In the genomic region with DNA sequence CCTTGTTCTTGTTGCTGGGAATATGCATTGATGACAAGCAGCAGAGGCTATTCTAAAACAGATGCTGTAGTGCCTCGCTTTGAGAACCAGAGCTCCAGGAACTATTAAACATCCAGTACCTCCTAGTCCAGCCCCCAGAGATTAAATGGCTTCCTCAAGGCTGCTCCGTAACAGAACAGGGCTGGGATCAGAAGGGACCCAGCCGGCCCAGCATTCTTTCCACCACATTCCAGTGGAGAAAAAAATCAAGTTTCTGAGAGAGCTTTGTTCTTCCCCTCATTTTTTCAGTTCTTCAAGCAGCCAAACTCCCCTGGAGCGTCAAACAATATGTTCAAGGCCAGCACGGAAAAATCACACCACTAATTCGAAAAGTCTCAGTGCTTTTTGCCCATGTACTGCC, we compare ENCODE assay signal across 21 cellular contexts. TPM values are rescaled to one million over a fixed set of nuclear protein-coding genes. Genes with fewer than 3 reads are reported as not detected.
A peak's percentile ranks its signal among the peaks of the same experiment; 100 is the strongest.
DNase-seq lines count a peak whose midpoint lies in the region; ATAC-seq and TF ChIP-seq lines count a peak whose summit lies in the region.
"Had no signal": no experiment of that assay in that cellular context is flagged by ENCODE, and none has a peak within 500 bp of the region (broad histone marks: within the 10 kb centered on the region; RNA-seq: fewer than 3 reads in every experiment).

No MANE protein-coding gene starts in this region.

- no peaks in the 10 kb centered on the region for H3K36me3 Mint-ChIP-seq in chondrocyte (ENCODE audit: low read depth)
- H3K36me3 Mint-ChIP-seq: activated naive CD4-positive, alpha-beta T cell treated with anti-CD3 and anti-CD28 coated beads, Interleukin-2, amount 50 U/mL, for 24 hours; natural killer cell treated with Interleukin-12 subunit alpha and Interleukin-12 subunit beta and Interleukin-15 and Interleukin-18, amount 100 ng/mL, for 72 hours had no signal

- no peaks in the 10 kb centered on the region for H4K20me1 ChIP-seq in PC-9 (ENCODE audit: insufficient read depth)

- peak overlapping the region; percentile 14 for H3K27ac Mint-ChIP-seq in chondrocyte (ENCODE audit: unreplicated experiment)
- H3K27ac Mint-ChIP-seq: activated naive CD4-positive, alpha-beta T cell treated with anti-CD3 and anti-CD28 coated beads, Interleukin-2, amount 50 U/mL, for 24 hours; dendritic cell treated with granulocyte-macrophage colony-stimulating factor and Interleukin-4, amounts not matched to agents 40 ng/mL and 50 ng/mL, for 4 days; natural killer cell treated with Interleukin-12 subunit alpha and Interleukin-12 subunit beta and Interleukin-15 and Interleukin-18, amount 100 ng/mL, for 72 hours had no signal

- intact Hi-C loops in PC-9 (cut with micrococcal nuclease; ENCODE audit: unreplicated experiment), result loop anchor here (5.0 to 10.0 kb wide), 3 partner anchors 486 to 1401 kb away; a partner anchor contains a TSS

- no peak overlapping the region for H3K4me3 Mint-ChIP-seq in chondrocyte (ENCODE audit: unreplicated experiment)
- H3K4me3 Mint-ChIP-seq: activated naive CD4-positive, alpha-beta T cell treated with anti-CD3 and anti-CD28 coated beads, Interleukin-2, amount 50 U/mL, for 24 hours; dendritic cell treated with granulocyte-macrophage colony-stimulating factor and Interleukin-4, amounts not matched to agents 40 ng/mL and 50 ng/mL, for 4 days; natural killer cell treated with Interleukin-12 subunit alpha and Interleukin-12 subunit beta and Interleukin-15 and Interleukin-18, amount 100 ng/mL, for 72 hours had no signal

- H3K9me3 ChIP-seq in SJSA1 (replicated peaks) (no peaks in the 10 kb centered on the region), PC-9 (ENCODE audit: insufficient read depth, low read depth) (no peaks in the 10 kb centered on the region)
- H3K9me3 ChIP-seq: prostate gland, spleen had no signal

- peaks cover 20% of the 10 kb centered on the region for H3K4me1 ChIP-seq in SJSA1 (replicated peaks)
- H3K4me1 ChIP-seq in PC-9 (replicated peaks; ENCODE audit: insufficient read depth), result 0 out of 2 replicates have a peak, but pooled peaks cover 4% of the 10 kb centered on the region
- H3K4me1 ChIP-seq: prostate gland, spleen had no signal

- ATAC-seq in HG03039 (IDR thresholded peaks at IDR 0.05; ENCODE audit: unreplicated experiment) (no peak), GM21528 (IDR thresholded peaks at IDR 0.05; ENCODE audit: low FRiP score, unreplicated experiment) (no peak)
- ATAC-seq: natural killer cell treated with Interleukin-12 subunit alpha and Interleukin-12 subunit beta and Interleukin-15 and Interleukin-18, amount 100 ng/mL, for 72 hours had no signal

- POLR2A ChIA-PET in PC-9 (lab: Charles Lee; ENCODE audit: unreplicated experiment), result interaction anchor here (0.5 kb wide), 1 partner anchor 729 kb away, joined by 19 read pairs; no protein-coding TSS in a partner anchor

- CTCF ChIA-PET in PC-9 (lab: Charles Lee), result interaction anchor here (0.6 kb wide), 1 partner anchor 1760 kb away, joined by 4 read pairs; no protein-coding TSS in a partner anchor

- no peaks in the 10 kb centered on the region for H3K79me2 ChIP-seq in PC-9 (ENCODE audit: low read depth)

- H3K27ac ChIP-seq in SJSA1, result 0 out of 2 replicates have a peak overlapping the region, but pooled peaks have one; percentile 7
- H3K27ac ChIP-seq in temporal lobe (ENCODE audit: low read depth, low read length), result peak overlapping the region; percentile 96
- H3K27ac ChIP-seq in PC-9, result no peak overlapping the region
- H3K27ac ChIP-seq: prostate gland, RWPE1, spleen had no signal

- no peak overlapping the region for H2AFZ ChIP-seq in PC-9

- peaks cover 16% of the 10 kb centered on the region for H3K4me1 Mint-ChIP-seq in chondrocyte (ENCODE audit: low read depth)
- H3K4me1 Mint-ChIP-seq: activated naive CD4-positive, alpha-beta T cell treated with anti-CD3 and anti-CD28 coated beads, Interleukin-2, amount 50 U/mL, for 24 hours had no signal

- H3K27me3 ChIP-seq in SJSA1 (replicated peaks), result no peaks in the 10 kb centered on the region
- no peaks in the 10 kb centered on the region for H3K27me3 ChIP-seq in PC-9 (ENCODE audit: insufficient read depth, low read depth)

- TF ChIP-seq CTCF in chondrocyte (IDR thresholded peaks at IDR 0.05) (no peak), PC-9 (conservative IDR thresholded peaks at IDR 0.05) (no peak)

- H3K9me2 ChIP-seq in PC-9 (ENCODE audit: insufficient read depth), result no peaks in the 10 kb centered on the region

- no TSS peak for BruUV-seq in PC-9 (replicated peaks; lab: Mats Ljungman, UMichigan)

- DNase-seq in SJSA1 (ENCODE audit: low read depth in 1 of 2, low spot score in 2 of 2) (peak in 1 of 2 experiments; percentile 32), chondrocyte (ENCODE audit: low spot score) (no peak), left kidney (ENCODE audit: low read depth, low spot score) (peak; percentile 19), PC-9 (no peak)
- DNase-seq in activated CD8-positive, alpha-beta memory T cell treated with anti-CD3 and anti-CD28 coated beads for 24 hours, result no peak
- DNase-seq: activated CD4-positive, alpha-beta T cell treated with anti-CD3 and anti-CD28 coated beads for 1 hour; EL; kidney; mesendoderm; NCI-H510A treated with DMSO at 0.1 percent for 48 hours; spleen; stimulated activated CD4-positive, alpha-beta T cell treated with anti-CD3 and anti-CD28 coated beads, Interleukin-4, amount 100 ng/mL, for 24 hours had no signal

- H3F3A ChIP-seq in PC-9 (ENCODE audit: insufficient read depth, low read depth), result 0 out of 2 replicates have a peak, but pooled peaks cover 4% of the 10 kb centered on the region

- H3K36me3 ChIP-seq in SJSA1 (no peaks in the 10 kb centered on the region), PC-9 (ENCODE audit: low read depth) (no peaks in the 10 kb centered on the region)
- H3K36me3 ChIP-seq: prostate gland, spleen had no signal

- no peak overlapping the region for H3K4me2 ChIP-seq in PC-9

- no peak overlapping the region for H3K4me3 ChIP-seq in SJSA1
- H3K4me3 ChIP-seq in PC-9, result no peak overlapping the region
- H3K4me3 ChIP-seq: prostate gland, spleen had no signal

- H3K9me3 Mint-ChIP-seq in chondrocyte (ENCODE audit: low read depth), result no peaks in the 10 kb centered on the region
- H3K9me3 Mint-ChIP-seq: dendritic cell treated with granulocyte-macrophage colony-stimulating factor and Interleukin-4, amounts not matched to agents 40 ng/mL and 50 ng/mL, for 4 days; natural killer cell treated with Interleukin-12 subunit alpha and Interleukin-12 subunit beta and Interleukin-15 and Interleukin-18, amount 100 ng/mL, for 72 hours had no signal

- H3K27me3 Mint-ChIP-seq in chondrocyte (ENCODE audit: low read depth), result no peaks in the 10 kb centered on the region

RNA-seq across cellular contexts. Expression of a gene that starts 5.8 kb away (rescaled TPM):
- 1.00 TPM in 1 of 2 replicates, not detected in the other for total RNA-seq in SJSA1 (2014; rRNA removed; shearing (Covaris generic))
- not detected in 3 replicates for total RNA-seq in chondrocyte
- 0.25 TPM for total RNA-seq in temporal lobe
- total RNA-seq in PC-9 (2021), result 0.26 TPM in 1 of 2 replicates, not detected in the other
- total RNA-seq: endothelial cell of umbilical vein; kidney; natural killer cell treated with Interleukin-12 subunit alpha and Interleukin-12 subunit beta and Interleukin-15 and Interleukin-18, amount 100 ng/mL, for 72 hours; spleen had no signal
